8 cellular contexts compared by ENCODE assay signal in the genomic region with DNA sequence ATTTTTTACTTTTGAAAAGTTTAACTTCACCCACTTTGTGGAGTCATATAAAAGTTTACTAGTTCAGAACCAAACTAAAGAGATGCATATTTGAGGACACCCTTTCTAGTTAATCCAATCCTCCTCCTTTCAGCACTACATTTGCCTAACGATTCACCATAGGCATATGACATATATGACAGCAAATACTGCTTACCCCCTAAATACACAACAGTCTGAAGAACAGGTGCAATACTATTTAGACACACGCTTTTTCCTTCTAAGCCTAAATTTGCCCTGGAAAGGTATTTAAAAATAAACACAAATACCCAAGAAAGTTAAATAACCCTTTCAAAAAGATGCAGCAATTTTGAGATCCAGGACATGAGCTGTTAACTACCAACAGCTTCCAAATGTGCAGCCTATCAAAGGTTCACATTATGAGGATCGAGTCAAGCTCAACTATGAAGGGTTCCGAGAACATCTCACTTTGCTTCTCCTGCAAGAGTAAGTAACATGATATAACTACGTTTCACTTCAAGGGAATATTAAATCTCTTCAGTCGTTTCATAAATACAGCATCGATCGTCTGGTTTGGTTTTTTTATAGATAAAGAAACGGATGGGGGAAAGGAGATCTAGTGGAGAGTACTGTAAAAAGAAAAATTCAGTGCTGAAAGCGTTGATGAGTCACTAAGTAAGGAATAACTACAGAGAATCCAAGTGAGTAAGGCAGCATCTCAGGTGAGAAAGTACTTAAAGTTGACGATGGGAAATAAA. TPM values are rescaled to one million over a fixed set of nuclear protein-coding genes. Genes with fewer than 3 reads are reported as not detected.
A peak's percentile ranks its signal among the peaks of the same experiment; 100 is the strongest.
DNase-seq lines count a peak whose midpoint lies in the region; ATAC-seq, FAIRE-seq and TF ChIP-seq lines count a peak whose summit lies in the region.

No MANE protein-coding gene starts in this region.

- intact Hi-C loops in GM12878 (cut with micrococcal nuclease; ENCODE audit: unreplicated experiment) (no loop called here), lower leg skin (cut with DNase I; ENCODE audit: low total_unique reads) (no loop called here), transverse colon (cut with DNase I; ENCODE audit: low total_unique reads) (no loop called here)

- TF ChIP-seq CTCF in AG09309 (IDR thresholded peaks at IDR 0.05; ENCODE audit: control insufficient read depth, insufficient read depth, low read depth, low read length, missing control alignments) (no peak), GM12878 (IDR thresholded peaks at IDR 0.05 in 2 of 3, conservative IDR thresholded peaks at IDR 0.05 in 1 of 3; ENCODE audit: control insufficient read depth in 2 of 3, extremely low read depth in 1 of 3, insufficient read depth in 1 of 3, low read depth in 3 of 3, low read length in 3 of 3) (no peak), lower leg skin (IDR thresholded peaks at IDR 0.05) (no peak), transverse colon (IDR thresholded peaks at IDR 0.05) (no peak)

- peak; percentile 54 for FAIRE-seq in GM12878 (lab: Jason Lieb, UNC)

- H3K36me3 ChIP-seq in HUES6 (ENCODE audit: control insufficient read depth, insufficient read depth, low read length): peaks cover 17% of the 10 kb centered on the region
- peaks cover 0 to 3% of the 10 kb centered on the region in 2 experiments; a peak in 1 of 4 replicates for H3K36me3 ChIP-seq in GM12878 (ENCODE audit: control insufficient read depth in 2 of 2, insufficient read depth in 2 of 2, low read length in 1 of 2)
- no peaks in the 10 kb centered on the region for H3K36me3 ChIP-seq in transverse colon

- RAD21 ChIA-PET in GM12878 (lab: Charles Lee; ENCODE audit: unreplicated experiment): interaction anchor here (0.9 to 1.6 kb wide), 3 partner anchors 14 to 46 kb away, joined by 3 read pairs; no protein-coding TSS in a partner anchor

- ATAC-seq in GM12878 (no peak), GM21717 (IDR thresholded peaks at IDR 0.05; ENCODE audit: unreplicated experiment) (no peak), GM21576 (IDR thresholded peaks at IDR 0.05; ENCODE audit: unreplicated experiment) (no peak)

- CTCF ChIA-PET in GM12878 (lab: Yijun Ruan, JAX): interaction anchor here (1.0 to 3.3 kb wide), 4 partner anchors 13 to 56 kb away, joined by 3 to 20 read pairs (median 8); no protein-coding TSS in a partner anchor

- in situ Hi-C loops in GM12878 (cut with MboI): no loop called here
- in situ Hi-C loops in transverse colon (cut with MboI; ENCODE audit: low pct_ligation_motif_present in 1 of 4, low pct_unique_long_range_greater_than_20kb in 1 of 4, low sequenced_read_pairs in 3 of 4): no loop called here

- H3K27ac ChIP-seq in HUES6 (ENCODE audit: low read depth, low read length): peak overlapping the region; percentile 98; the same call in 1 of the 2 replicates
- peak overlapping the region; percentile 93 for H3K27ac ChIP-seq in GM12878 (ENCODE audit: control insufficient read depth, insufficient read depth)
- peak overlapping the region; percentile 94 to 100 (median 98) for H3K27ac ChIP-seq in transverse colon

- H2AFZ ChIP-seq in GM12878 (ENCODE audit: control insufficient read depth, low read depth, low read length): peak overlapping the region; percentile 89

- H3K9me3 ChIP-seq in HUES6 (ENCODE audit: control insufficient read depth, insufficient read depth, low read depth, low read length) (no peaks in the 10 kb centered on the region), GM12878 (replicated peaks; ENCODE audit: control insufficient read depth, insufficient read depth, low read length) (no peaks in the 10 kb centered on the region; the same call in 2 of the 3 replicates), transverse colon (no peaks in the 10 kb centered on the region)

- DNase-seq in AG09309 (ENCODE audit: low read depth) (peak; percentile 3), GM12878 (ENCODE audit: low read depth, low spot score) (no peak), lower leg skin (ENCODE audit: low spot score in 2 of 2) (no peak), transverse colon (no peak), NCI-H2196 treated with DMSO at 0.1 percent for 48 hours (lab: John Stamatoyannopoulos, UW; ENCODE audit: unreplicated experiment) (no peak)

- TF ChIP-seq EP300 in GM12878 (IDR thresholded peaks at IDR 0.05; ENCODE audit: borderline replicate concordance in 1 of 2, control insufficient read depth in 1 of 2, low read depth in 2 of 2, low read length in 2 of 2) (no peak), transverse colon (IDR thresholded peaks at IDR 0.05; ENCODE audit: low read depth) (no peak)

- H4K20me1 ChIP-seq in GM12878 (ENCODE audit: control insufficient read depth, insufficient read depth): no peaks in the 10 kb centered on the region

- TSS peak; percentile 52 for BruUV-seq in GM12878 (replicated peaks; lab: Mats Ljungman, UMichigan)

- POLR2A ChIA-PET in GM12878 (lab: Charles Lee): interaction anchor here (1.0 to 3.6 kb wide), 3 partner anchors 13 to 63 kb away, joined by 3 to 13 read pairs (median 4); no protein-coding TSS in a partner anchor

- TF ChIP-seq POLR2A in GM12878 (IDR thresholded peaks at IDR 0.05; ENCODE audit: low read depth, low read length) (no peak), lower leg skin (IDR thresholded peaks at IDR 0.05) (no peak), transverse colon (IDR thresholded peaks at IDR 0.05) (no peak)

- H3K27me3 ChIP-seq in HUES6 (ENCODE audit: control insufficient read depth, insufficient read depth, low read length) (no peaks in the 10 kb centered on the region), GM12878 (replicated peaks in 1 of 2; ENCODE audit: control insufficient read depth in 2 of 2, insufficient read depth in 2 of 2, low read length in 1 of 2) (no peaks in the 10 kb centered on the region), transverse colon (no peaks in the 10 kb centered on the region)

- H3K4me3 ChIP-seq in AG09309 (ENCODE audit: control insufficient read depth, low read depth, low read length): peak overlapping the region; percentile 84
- H3K4me3 ChIP-seq in HUES6 (ENCODE audit: low read depth, low read length): peak overlapping the region; percentile 86
- H3K4me3 ChIP-seq in GM12878: peak overlapping the region; percentile 92
- peak overlapping the region; percentile 87 for H3K4me3 ChIP-seq in lower leg skin (ENCODE audit: low read depth, poor library complexity, severe bottlenecking)
- H3K4me3 ChIP-seq in transverse colon: peak overlapping the region; percentile 69 to 99 (median 92)

- H3K4me1 ChIP-seq in HUES6 (ENCODE audit: control insufficient read depth, insufficient read depth, low read length) (no peaks in the 10 kb centered on the region; the same call in 1 of the 2 replicates), GM12878 (ENCODE audit: control insufficient read depth, insufficient read depth, low read length) (peaks cover 11% of the 10 kb centered on the region), transverse colon (peaks cover 0 to 38% (median 24%) of the 10 kb centered on the region in 4 donors)

- H3K9ac ChIP-seq in HUES6 (ENCODE audit: low read length) (peak overlapping the region; percentile 94), GM12878 (ENCODE audit: control insufficient read depth, insufficient read depth, low read length) (peak overlapping the region; percentile 94)

- WGBS in GM12878 (ENCODE audit: insufficient coverage, insufficient replicate concordance, low lambda C conversion rate, missing lambda C conversion rate): under 1% methylated on average over 11 of the region's 11 CpGs
- 4 to 6% methylated on average over 11 of the region's 11 CpGs for WGBS in lower leg skin, 2 donors
- 2% methylated on average over 11 of the region's 11 CpGs for WGBS in transverse colon (ENCODE audit: low coverage in 1 of 2), 2 donors

- H3K79me2 ChIP-seq in GM12878 (ENCODE audit: control insufficient read depth, insufficient read depth, low read length): peaks cover 62% of the 10 kb centered on the region

- SMC1A ChIA-PET in GM12878 (lab: Charles Lee; ENCODE audit: uncharacterized antibody, unreplicated experiment): interaction anchor here (0.6 to 2.0 kb wide), 5 partner anchors 14 to 389 kb away, joined by 3 to 5 read pairs (median 3); no protein-coding TSS in a partner anchor

- peak overlapping the region; percentile 87 for H3K4me2 ChIP-seq in GM12878 (ENCODE audit: control insufficient read depth, insufficient read depth)

- TF ChIP-seq RAD21 in GM12878 (IDR thresholded peaks at IDR 0.05; ENCODE audit: insufficient read depth, low read depth, low read length): no peak

RNA-seq across cellular contexts. Expression of a gene that starts 0.7 kb away (rescaled TPM):
- total RNA-seq in GM12878 (2013; cell fraction: nucleolus; rRNA removed): 7.1 and 10.2 TPM in 2 replicates
- 4.3 and 5.1 TPM in 2 replicates for total RNA-seq in GM12878 (2014; rRNA removed)
- 6.3 and 6.5 TPM in 2 replicates for total RNA-seq in GM12878 (2014; rRNA removed; fragmentation: Illumina TruSeq; extraction: Trizol)
- 3.8 and 5.5 TPM in 2 replicates for total RNA-seq in GM12878 (2021)
- polyA plus RNA-seq in GM12878 (2011; ENCODE audit: low read depth): 2.4 TPM
- polyA plus RNA-seq in GM12878 (2011; rRNA removed): 3.6 and 6.9 TPM in 2 replicates
- 1.1 and 1.5 TPM in 2 replicates for polyA plus RNA-seq in GM12878 (2011; cell fraction: cytosol; rRNA removed)
- 1.2 and 1.4 TPM in 2 replicates for polyA plus RNA-seq in GM12878 (2011; cell fraction: nucleus; rRNA removed)
- 2.4 and 4.5 TPM in 2 replicates for polyA plus RNA-seq in GM12878 (2012)
- polyA plus RNA-seq in GM12878 (2014; fragmentation: Illumina TruSeq; extraction: Trizol): 5.6 and 8.1 TPM in 2 replicates
- polyA plus RNA-seq in GM12878 (2014; fragmentation: Nextera tagmentation; extraction: Ambion mirVana): 1 to 10 TPM; 5.3 to 5.7 TPM
- polyA plus RNA-seq in GM12878 (2014; rRNA removed): 2.9 and 6.3 TPM in 2 replicates
- 1 to 10 TPM; 8.8 to 9.0 TPM for polyA plus RNA-seq in GM12878 (2016; fragmentation: Nextera tagmentation; extraction: Ambion mirVana)
- polyA minus RNA-seq in GM12878 (2011; rRNA and poly(A)+ RNA removed): 2.3 and 4.2 TPM in 2 replicates
- polyA minus RNA-seq in GM12878 (2011; cell fraction: cytosol; rRNA and poly(A)+ RNA removed): 0.27 and 2.2 TPM in 2 replicates
- polyA minus RNA-seq in GM12878 (2011; cell fraction: nucleus; rRNA and poly(A)+ RNA removed): 1.1 and 4.3 TPM in 2 replicates
- total RNA-seq in lower leg skin: 10 to 100 TPM in 2 of 4 donors, 1 to 10 TPM in 2; 6.0 to 15.0 (median 10.5) TPM
- total RNA-seq in transverse colon: 1 to 10 TPM in 3 of 4 donors, under 1 TPM in 1; 0.60 to 9.8 (median 4.6) TPM

RNA-seq across cellular contexts. Expression of a gene that starts 1.4 kb away (rescaled TPM):
- 70.4 and 72.0 TPM in 2 replicates for total RNA-seq in GM12878 (2013; cell fraction: nucleolus; rRNA removed)
- total RNA-seq in GM12878 (2014; rRNA removed) (17.9 and 21.8 TPM in 2 replicates), GM12878 (2014; rRNA removed; fragmentation: Illumina TruSeq; extraction: Trizol) (27.9 and 28.0 TPM in 2 replicates), GM12878 (2021) (17.0 and 17.4 TPM in 2 replicates), lower leg skin (10 to 100 TPM; 28.3 to 48.8 (median 38.1) TPM), transverse colon (10 to 100 TPM; 42.3 to 57.5 (median 51.5) TPM)
- 3.2 TPM for polyA plus RNA-seq in GM12878 (2011; ENCODE audit: low read depth)
- polyA plus RNA-seq in GM12878 (2011; rRNA removed) (17.8 and 29.9 TPM in 2 replicates), GM12878 (2014; fragmentation: Illumina TruSeq; extraction: Trizol) (12.3 and 16.5 TPM in 2 replicates), GM12878 (2014; fragmentation: Nextera tagmentation; extraction: Ambion mirVana) (10 to 100 TPM in 1 of 2 experiments, 1 to 10 TPM in 1; 7.8 to 14.0 TPM), GM12878 (2014; rRNA removed) (9.2 and 12.3 TPM in 2 replicates), GM12878 (2016; fragmentation: Nextera tagmentation; extraction: Ambion mirVana) (10 to 100 TPM; 13.2 to 14.3 TPM)
- 6.6 and 7.2 TPM in 2 replicates for polyA plus RNA-seq in GM12878 (2011; cell fraction: cytosol; rRNA removed)
- polyA plus RNA-seq in GM12878 (2011; cell fraction: nucleus; rRNA removed): 17.3 and 20.1 TPM in 2 replicates
- 5.7 and 9.2 TPM in 2 replicates for polyA plus RNA-seq in GM12878 (2012)
- 23.0 and 45.6 TPM in 2 replicates for polyA minus RNA-seq in GM12878 (2011; rRNA and poly(A)+ RNA removed)
- polyA minus RNA-seq in GM12878 (2011; cell fraction: cytosol; rRNA and poly(A)+ RNA removed): 8.6 and 12.4 TPM in 2 replicates
- 21.3 and 38.5 TPM in 2 replicates for polyA minus RNA-seq in GM12878 (2011; cell fraction: nucleus; rRNA and poly(A)+ RNA removed)
